1 cellular context compared by ENCODE assay signal in genomic region chr2:204114294-204114693, GRCh38.
TF ChIP-seq lines count a peak whose summit lies in the region.

No MANE protein-coding gene starts in this region.

TF ChIP-seq in GM23338, 12 proteins besides CTCF, POLR2A, EP300 and RAD21 (continued from another document):
- TF ChIP-seq REST (IDR thresholded peaks at IDR 0.05; ENCODE audit: unreplicated experiment) (no peak), EZH2 (IDR thresholded peaks at IDR 0.05; ENCODE audit: low read depth, unreplicated experiment) (no peak), EZH2phosphoT487 (IDR thresholded peaks at IDR 0.05; ENCODE audit: unreplicated experiment) (no peak), JUNB (IDR thresholded peaks at IDR 0.05; ENCODE audit: unreplicated experiment) (no peak), CREB1 (CRISPR knock-in tag; IDR thresholded peaks at IDR 0.05; ENCODE audit: low read depth) (no peak), ETS1 (IDR thresholded peaks at IDR 0.05) (no peak), NANOG (IDR thresholded peaks at IDR 0.05; ENCODE audit: borderline replicate concordance) (no peak), STAT1 (IDR thresholded peaks at IDR 0.05; ENCODE audit: unreplicated experiment) (no peak)
